ENCODE assay signal across 18 cellular contexts in the genomic region with DNA sequence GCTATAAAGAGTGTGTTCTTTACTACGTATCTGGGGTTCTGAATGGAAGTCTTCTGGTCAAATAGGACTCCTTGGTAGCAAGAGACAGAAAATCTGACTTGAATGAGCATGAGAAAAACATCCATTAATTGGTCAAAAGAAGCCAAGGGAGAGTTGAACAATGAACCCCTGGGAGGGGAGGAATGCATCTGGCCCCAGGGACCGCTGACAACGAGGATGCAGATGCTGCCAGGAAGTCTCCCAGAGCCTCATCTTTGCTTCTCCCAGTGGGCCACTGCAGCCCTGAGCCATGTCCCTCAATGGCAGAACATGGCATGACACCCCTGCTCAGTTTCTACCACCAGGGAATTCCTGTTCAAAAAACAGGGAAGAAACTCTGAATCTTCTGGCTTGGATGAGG. TPM values are rescaled to one million over a fixed set of nuclear protein-coding genes. Genes with fewer than 3 reads are reported as not detected.
DNase-seq lines count a peak whose midpoint lies in the region; ATAC-seq and TF ChIP-seq lines count a peak whose summit lies in the region.
"Had no signal": no experiment of that assay in that cellular context is flagged by ENCODE, and none has a peak within 500 bp of the region (broad histone marks: within the 10 kb centered on the region; RNA-seq: fewer than 3 reads in every experiment).

No MANE protein-coding gene starts in this region.

- no peak overlapping the region for H3K27ac ChIP-seq in BLaER1 treated with 17β-estradiol and CSF1 and Interleukin-3, amounts not matched to agents 10 nM and 100 nM
- no peak overlapping the region for H3K27ac ChIP-seq in endodermal cell (ENCODE audit: low read depth, low read length)

- H3K27me3 Mint-ChIP-seq in endodermal cell (ENCODE audit: insufficient read depth), result peaks cover 2% of the 10 kb centered on the region
- H3K27me3 Mint-ChIP-seq: CD4-positive, CD25-positive, alpha-beta regulatory T cell had no signal

- no peak overlapping the region for H3K27ac Mint-ChIP-seq in endodermal cell
- H3K27ac Mint-ChIP-seq: CD4-positive, CD25-positive, alpha-beta regulatory T cell; CD8-positive, alpha-beta memory T cell had no signal

- no peak overlapping the region for H3K4me3 ChIP-seq in BLaER1 treated with 17β-estradiol and CSF1 and Interleukin-3, amounts not matched to agents 10 nM and 100 nM
- H3K4me3 ChIP-seq in NT2/D1 (ENCODE audit: insufficient read length, low read depth), result no peak overlapping the region
- H3K4me3 ChIP-seq in endodermal cell (ENCODE audit: low read length), result no peak overlapping the region
- H3K4me3 ChIP-seq: HAP-1 had no signal

- peaks cover 10 to 40% (median 22%) of the 10 kb centered on the region in 10 experiments for H3K4me1 ChIP-seq in BLaER1 treated with 17β-estradiol and CSF1 and Interleukin-3, amounts not matched to agents 10 nM and 100 nM
- no peaks in the 10 kb centered on the region for H3K4me1 ChIP-seq in NT2/D1 (ENCODE audit: insufficient read depth, insufficient read length)
- H3K4me1 ChIP-seq in endodermal cell (ENCODE audit: control insufficient read depth, insufficient read depth, low read length), result no peaks in the 10 kb centered on the region
- H3K4me1 ChIP-seq: HAP-1 had no signal

- H3K27me3 ChIP-seq in BLaER1 treated with 17β-estradiol and CSF1 and Interleukin-3, amounts not matched to agents 10 nM and 100 nM, result no peaks in the 10 kb centered on the region
- H3K27me3 ChIP-seq in NT2/D1 (ENCODE audit: insufficient read depth, insufficient read length) (no peaks in the 10 kb centered on the region), endodermal cell (ENCODE audit: control insufficient read depth, insufficient read depth, low read length, poor library complexity, severe bottlenecking) (no peaks in the 10 kb centered on the region)

- 54 to 87% methylated on average over 2 to 3 of the region's 3 CpGs for WGBS in endodermal cell (ENCODE audit: insufficient coverage in 1 of 2, insufficient read length in 1 of 2), 2 experiments

- no peaks in the 10 kb centered on the region for H3K9me3 Mint-ChIP-seq in endodermal cell
- H3K9me3 Mint-ChIP-seq: CD4-positive, CD25-positive, alpha-beta regulatory T cell; CD8-positive, alpha-beta memory T cell had no signal

- H3K4me1 Mint-ChIP-seq in endodermal cell, result peaks cover 8% of the 10 kb centered on the region
- H3K4me1 Mint-ChIP-seq: CD8-positive, alpha-beta memory T cell had no signal

- ATAC-seq in GM21786 (IDR thresholded peaks at IDR 0.05; ENCODE audit: unreplicated experiment), result no peak

- peak overlapping the region in 6 of 11 experiments; percentile 29 to 53 (median 46); a peak in 10 of 22 replicates for H3K4me2 ChIP-seq in BLaER1 treated with 17β-estradiol and CSF1 and Interleukin-3, amounts not matched to agents 10 nM and 100 nM

- no peak overlapping the region for H3K9ac ChIP-seq in BLaER1 treated with 17β-estradiol and CSF1 and Interleukin-3, amounts not matched to agents 10 nM and 100 nM
- H3K9ac ChIP-seq in NT2/D1 (ENCODE audit: insufficient read length, low read depth) (no peak overlapping the region), endodermal cell (ENCODE audit: extremely low read depth, low read length, poor library complexity, severe bottlenecking) (no peak overlapping the region)

- TF ChIP-seq CTCF in endodermal cell (conservative IDR thresholded peaks at IDR 0.05), result no peak

- no peak overlapping the region for H3K4me3 Mint-ChIP-seq in endodermal cell
- H3K4me3 Mint-ChIP-seq: CD8-positive, alpha-beta memory T cell had no signal

- no peaks in the 10 kb centered on the region for H4K20me1 ChIP-seq in BLaER1 treated with 17β-estradiol and CSF1 and Interleukin-3, amounts not matched to agents 10 nM and 100 nM

- DNase-seq in NT2/D1 (ENCODE audit: low read depth, low spot score) (peak; percentile 43), endodermal cell (peak; percentile 43), posterior vena cava (ENCODE audit: low spot score) (peak; percentile 47), NCI-H1105 (lab: John Stamatoyannopoulos, UW) (no peak)
- DNase-seq in activated naive CD4-positive, alpha-beta T cell treated with anti-CD3 and anti-CD28 coated beads, Interleukin-2, amount 50 U/mL, for 16 hours, result no peak
- DNase-seq: 8988T; C1 segment of cervical spinal cord; CD4-positive, CD25-positive, alpha-beta regulatory T cell; CD8-positive, alpha-beta memory T cell; COR-L47; DMS 273 treated with DMSO at 0.1 percent for 48 hours; DMS53; DND-41; EL; GOT3 had no signal

- H3K36me3 Mint-ChIP-seq in endodermal cell (ENCODE audit: low read depth), result no peaks in the 10 kb centered on the region

- H3K9me3 ChIP-seq in BLaER1 treated with 17β-estradiol and CSF1 and Interleukin-3, amounts not matched to agents 10 nM and 100 nM (replicated peaks in 1 of 11), result peaks cover 0 to 6% (median 0%) of the 10 kb centered on the region in 11 experiments; a peak in 3 of 22 replicates
- H3K9me3 ChIP-seq in NT2/D1 (ENCODE audit: insufficient read depth, low read length) (no peaks in the 10 kb centered on the region), endodermal cell (ENCODE audit: control insufficient read depth, low read length) (no peaks in the 10 kb centered on the region)
- H3K9me3 ChIP-seq: HAP-1 had no signal

- H3K36me3 ChIP-seq in BLaER1 treated with 17β-estradiol and CSF1 and Interleukin-3, amounts not matched to agents 10 nM and 100 nM, result no peaks in the 10 kb centered on the region
- no peaks in the 10 kb centered on the region for H3K36me3 ChIP-seq in NT2/D1 (ENCODE audit: insufficient read depth, insufficient read length, low read length)
- no peaks in the 10 kb centered on the region for H3K36me3 ChIP-seq in endodermal cell (ENCODE audit: control insufficient read depth, insufficient read depth, low read length)
- H3K36me3 ChIP-seq: HAP-1 had no signal

- intact Hi-C loops in posterior vena cava (cut with DNase I), result no loop called here

RNA-seq across cellular contexts. Expression of gene ICE1, which starts 50.5 kb away (rescaled TPM):
- total RNA-seq in endodermal cell (10 to 100 TPM; 36.9 to 40.5 TPM), posterior vena cava (10 to 100 TPM; 29.9 to 30.4 TPM)
- 28.7 TPM for polyA plus RNA-seq in endodermal cell (2013, experiment 1 of 2)
- 30.3 TPM for polyA plus RNA-seq in endodermal cell (2013, experiment 2 of 2)

Comparison
In these comparisons a context has a peak if more than half of its experiments do, and no peak if none do; other contexts are left out.
1. DNase-seq: peak in NT2/D1 (single experiment), endodermal cell (single experiment) and posterior vena cava (single experiment); none in activated naive CD4-positive, alpha-beta T cell treated with anti-CD3 and anti-CD28 coated beads, Interleukin-2, amount 50 U/mL, for 16 hours (single experiment) and NCI-H1105 (single experiment).